12 cellular contexts compared by ENCODE assay signal in genomic region chr12:12614342-12614741, GRCh38.
"Had no signal": no experiment of that assay in that cellular context is flagged by ENCODE, and none has a peak within 500 bp of the region (broad histone marks: within the 10 kb centered on the region; RNA-seq: fewer than 3 reads in every experiment).

No MANE protein-coding gene starts in this region.

- DNase-seq: activated naive CD4-positive, alpha-beta T cell treated with anti-CD3 and anti-CD28 coated beads, Interleukin-2, amount 10 ng/mL, durations not matched to agents 7 days and 5 days; activated T-cell treated with anti-CD3 and anti-CD28 coated beads, Interleukin-2, amount 50 U/mL, for 48 hours; anterior cingulate cortex; immature natural killer cell; left cardiac atrium; naive B cell; sigmoid colon; stimulated activated CD4-positive, alpha-beta T cell treated with anti-CD3 and anti-CD28 coated beads, Interleukin-12 subunit alpha, Interleukin-12 subunit beta, amount 100 ng/mL, for 4 hours; stimulated activated naive CD8-positive, alpha-beta T cell treated with anti-CD3 and anti-CD28 coated beads, Interleukin-15, Interleukin-2, amounts not matched to agents 100 U/mL and 50 U/mL, for 24 hours; T1000; testis had no signal

- H3K9me3 Mint-ChIP-seq: activated naive CD4-positive, alpha-beta T cell treated with anti-CD3 and anti-CD28 coated beads, Interleukin-2, amount 10 ng/mL, durations not matched to agents 7 days and 5 days; immature natural killer cell; naive B cell had no signal

- H3K36me3 Mint-ChIP-seq: immature natural killer cell had no signal

- ATAC-seq: esophagus mucosa; left cardiac atrium; stimulated activated naive CD8-positive, alpha-beta T cell treated with anti-CD3 and anti-CD28 coated beads, Interleukin-15, Interleukin-2, amounts not matched to agents 100 U/mL and 50 U/mL, for 24 hours had no signal

- H3K27me3 Mint-ChIP-seq: activated naive CD4-positive, alpha-beta T cell treated with anti-CD3 and anti-CD28 coated beads, Interleukin-2, amount 10 ng/mL, durations not matched to agents 7 days and 5 days; naive B cell had no signal
